1 cellular context compared by ENCODE assay signal in genomic region chr10:126215767-126216166, GRCh38.
TF ChIP-seq lines count a peak whose summit lies in the region.

No MANE protein-coding gene starts in this region.

TF ChIP-seq in HEK293, 187 proteins besides CTCF, POLR2A, EP300 and RAD21 (continued from another document):
- TF ChIP-seq BCL6B (tag by site-specific recombination; IDR thresholded peaks at IDR 0.05) (0 out of 2 replicates have a peak, but pooled peaks have one; percentile 7), ZFP37 (tag by site-specific recombination; IDR thresholded peaks at IDR 0.05) (no peak), KLF9 (tag by site-specific recombination; IDR thresholded peaks at IDR 0.05; ENCODE audit: low read depth) (no peak), ZNF677 (tag by site-specific recombination; IDR thresholded peaks at IDR 0.05) (no peak), ZNF133 (tag by site-specific recombination; IDR thresholded peaks at IDR 0.05) (no peak)
